ENCODE assay signal across 1 cellular context in the genomic region with DNA sequence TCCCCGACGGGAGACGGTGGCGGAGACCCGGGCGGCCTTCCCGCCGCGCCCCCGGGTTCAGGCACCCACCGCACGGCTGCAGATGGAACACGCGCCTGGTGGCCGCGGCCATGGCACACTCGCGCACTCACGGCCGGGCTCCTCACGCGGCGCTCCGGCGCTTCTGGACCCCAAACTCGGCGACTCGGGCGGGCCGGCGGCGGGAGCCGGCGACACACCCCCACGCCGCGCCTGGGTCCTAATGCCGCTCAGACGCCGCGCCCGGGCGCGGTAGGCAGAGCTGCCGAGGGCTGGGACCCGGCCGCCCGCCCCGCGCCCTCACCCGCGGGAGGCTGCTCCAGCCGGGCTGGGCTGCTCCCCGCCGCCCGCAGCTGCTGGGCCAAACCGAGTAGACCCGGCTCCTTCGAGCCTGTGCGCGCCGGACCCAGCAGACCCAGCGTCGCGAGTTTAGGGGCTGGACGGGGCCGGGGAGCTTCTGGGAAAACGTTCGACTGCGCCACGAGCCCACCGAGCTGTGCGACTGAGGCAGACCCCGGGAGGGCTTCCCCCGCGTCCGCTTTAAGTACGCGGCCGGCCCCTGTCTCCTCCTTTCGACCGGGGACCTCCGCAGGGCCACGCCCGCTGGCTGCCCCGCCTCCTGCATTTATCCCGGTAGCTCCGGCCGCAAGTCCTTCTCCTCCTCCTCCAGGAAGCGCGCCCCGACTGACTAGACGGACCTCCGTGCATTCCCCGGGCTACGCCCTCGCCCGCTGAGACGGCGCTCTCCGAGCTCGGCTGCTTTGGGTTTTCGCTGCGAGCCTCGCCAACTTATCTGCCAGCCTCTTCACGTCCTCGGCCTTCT.
TF ChIP-seq lines count a peak whose summit lies in the region.

A gene (minus strand): TSS at position 165 of the 841 bp plus-strand sequence. CDS start 53 bp downstream, at position 112.

TF ChIP-seq in H1, 55 proteins besides CTCF, POLR2A, EP300 and RAD21 (continued from another document):
- TF ChIP-seq TBP (IDR thresholded peaks at IDR 0.05; ENCODE audit: low read depth, low read length), result 0 out of 2 replicates have a peak, but pooled peaks have one; percentile 57
- no peak for TF ChIP-seq ZNF274 (IDR thresholded peaks at IDR 0.05; ENCODE audit: borderline replicate concordance, extremely low read depth, low read length)
- TF ChIP-seq FOSL1 (IDR thresholded peaks at IDR 0.05; ENCODE audit: insufficient read depth, low read depth, low read length), result peak; percentile 95
- peak; percentile 43 for TF ChIP-seq CTBP2 (IDR thresholded peaks at IDR 0.05; ENCODE audit: borderline replicate concordance, insufficient read depth, insufficient read length, low read length)
- TF ChIP-seq SIN3A (conservative IDR thresholded peaks at IDR 0.05 in 1 of 2, IDR thresholded peaks at IDR 0.05 in 1 of 2; ENCODE audit: low read depth in 1 of 2, low read length in 2 of 2), result 0 out of 4 replicates have a peak, but pooled peaks of 1 of the 2 experiments have one; percentile 31
TF ChIP-seq in H1: peak in this region for 9.
